14 cellular contexts compared by ENCODE assay signal in genomic region chr21:33011462-33011861, GRCh38. TPM values are rescaled to one million over a fixed set of nuclear protein-coding genes. Genes with fewer than 3 reads are reported as not detected.
DNase-seq lines count a peak whose midpoint lies in the region; ATAC-seq and TF ChIP-seq lines count a peak whose summit lies in the region.
"Had no signal": no experiment of that assay in that cellular context is flagged by ENCODE, and none has a peak within 500 bp of the region (broad histone marks: within the 10 kb centered on the region; RNA-seq: fewer than 3 reads in every experiment).

No MANE protein-coding gene starts in this region.

- H3K36me3 Mint-ChIP-seq in activated naive CD8-positive, alpha-beta T cell treated with anti-CD3 and anti-CD28 coated beads for 36 hours = no peaks in the 10 kb centered on the region

- no peak overlapping the region for H3K27ac ChIP-seq in RWPE1
- peak overlapping the region; percentile 65 for H3K27ac ChIP-seq in foreskin keratinocyte
- H3K27ac ChIP-seq in upper lobe of right lung = no peak overlapping the region

- H3K4me1 Mint-ChIP-seq in activated naive CD8-positive, alpha-beta T cell treated with anti-CD3 and anti-CD28 coated beads for 36 hours = no peaks in the 10 kb centered on the region

- H3K9me3 ChIP-seq in upper lobe of right lung = no peaks in the 10 kb centered on the region

- intact Hi-C loops in upper lobe of right lung (cut with DNase I) = no loop called here

- no peak overlapping the region for H3K4me3 ChIP-seq in upper lobe of right lung
- H3K4me3 ChIP-seq: BLaER1 treated with 17β-estradiol and CSF1 and Interleukin-3, amounts not matched to agents 10 nM and 100 nM had no signal

- H3K4me1 ChIP-seq in foreskin keratinocyte (peaks cover 8% of the 10 kb centered on the region), upper lobe of right lung (no peaks in the 10 kb centered on the region)

- H3K27me3 ChIP-seq in foreskin keratinocyte (peaks cover 31% of the 10 kb centered on the region), upper lobe of right lung (peaks cover 14% of the 10 kb centered on the region)

- POLR2A ChIA-PET in RWPE1 (lab: Yijun Ruan, JAX; ENCODE audit: low non-redundant PET) = no interaction called here

- peaks cover 33% of the 10 kb centered on the region for H3K27me3 Mint-ChIP-seq in activated naive CD8-positive, alpha-beta T cell treated with anti-CD3 and anti-CD28 coated beads for 36 hours

- CTCF ChIA-PET in RWPE1 (lab: Yijun Ruan, JAX) = no interaction called here

- no peaks in the 10 kb centered on the region for H3K9me3 Mint-ChIP-seq in activated naive CD8-positive, alpha-beta T cell treated with anti-CD3 and anti-CD28 coated beads for 36 hours

- peak; percentile 99 for ATAC-seq in foreskin keratinocyte
- peak; percentile 81 for ATAC-seq in upper lobe of right lung
- ATAC-seq in GM21619 (IDR thresholded peaks at IDR 0.05; ENCODE audit: unreplicated experiment) = no peak

- DNase-seq in activated CD8-positive, alpha-beta memory T cell treated with anti-CD3 and anti-CD28 coated beads for 24 hours = peak; percentile 13
- DNase-seq in activated CD8-positive, alpha-beta memory T cell treated with anti-CD3 and anti-CD28 coated beads, Interleukin-2, amount 50 U/mL, for 4 hours = no peak
- peak; percentile 91 for DNase-seq in RWPE1 (ENCODE audit: low spot score)
- peak; percentile 93 to 96 for DNase-seq in foreskin keratinocyte
- DNase-seq in upper lobe of right lung = no peak
- no peak for DNase-seq in activated naive CD8-positive, alpha-beta T cell treated with anti-CD3 and anti-CD28 coated beads for 36 hours
- no peak for DNase-seq in T-helper 1 cell
- DNase-seq: activated effector memory CD4-positive, alpha-beta T cell treated with anti-CD3 and anti-CD28 coated beads, Interleukin-2, amount 50 U/mL, for 16 hours; Kasumi-1; NCI-H526 treated with DMSO at 0.1 percent for 48 hours; occipital lobe had no signal

- no peaks in the 10 kb centered on the region for H3K36me3 ChIP-seq in upper lobe of right lung
- H3K36me3 ChIP-seq: BLaER1 treated with 17β-estradiol and CSF1 and Interleukin-3, amounts not matched to agents 10 nM and 100 nM had no signal

- TF ChIP-seq CTCF in RWPE1 (conservative IDR thresholded peaks at IDR 0.05; ENCODE audit: low read depth) (no peak), foreskin keratinocyte (conservative IDR thresholded peaks at IDR 0.05) (no peak), upper lobe of right lung (IDR thresholded peaks at IDR 0.05) (no peak)

- no peak overlapping the region for H3K4me3 Mint-ChIP-seq in activated naive CD8-positive, alpha-beta T cell treated with anti-CD3 and anti-CD28 coated beads for 36 hours

- H3K27ac Mint-ChIP-seq in activated naive CD8-positive, alpha-beta T cell treated with anti-CD3 and anti-CD28 coated beads for 36 hours = no peak overlapping the region

RNA-seq across cellular contexts. Expression of gene OLIG2, which starts 14.3 kb away (rescaled TPM):
- total RNA-seq in foreskin keratinocyte (not detected in 2 replicates), upper lobe of right lung (not detected)
- not detected in 2 replicates for polyA plus RNA-seq in foreskin keratinocyte
- not detected for total RNA-seq in activated naive CD8-positive, alpha-beta T cell treated with anti-CD3 and anti-CD28 coated beads for 36 hours
- total RNA-seq: urinary bladder had no signal
- polyA plus RNA-seq: urinary bladder had no signal

RNA-seq across cellular contexts. Expression of gene OLIG1, which starts 58.5 kb away (rescaled TPM):
- total RNA-seq in foreskin keratinocyte = not detected in 2 replicates
- not detected in 2 replicates for polyA plus RNA-seq in foreskin keratinocyte
- total RNA-seq in upper lobe of right lung = 1.6 TPM
- under 1 TPM in 1 of 2 experiments, not detected in 1; 0.21 TPM for total RNA-seq in activated naive CD8-positive, alpha-beta T cell treated with anti-CD3 and anti-CD28 coated beads for 36 hours
- total RNA-seq: urinary bladder had no signal
- polyA plus RNA-seq: urinary bladder had no signal

Comparison
In these comparisons a context has a peak if more than half of its experiments do, and no peak if none do; other contexts are left out.
1. DNase-seq: peak in activated CD8-positive, alpha-beta memory T cell treated with anti-CD3 and anti-CD28 coated beads for 24 hours (single experiment), RWPE1 (single experiment) and foreskin keratinocyte (2 of 2); none in activated CD8-positive, alpha-beta memory T cell treated with anti-CD3 and anti-CD28 coated beads, Interleukin-2, amount 50 U/mL, for 4 hours (single experiment), upper lobe of right lung (single experiment), activated naive CD8-positive, alpha-beta T cell treated with anti-CD3 and anti-CD28 coated beads for 36 hours (single experiment) and T-helper 1 cell (0 of 5).